In genomic region chr17:29710891-29711418, GRCh38 we compare ENCODE assay signal across 1 cellular context.
TF ChIP-seq lines count a peak whose summit lies in the region.

No MANE protein-coding gene starts in this region.

TF ChIP-seq in K562, 482 proteins besides CTCF, POLR2A, EP300 and RAD21 (continued from another document and continues in another):
- TF ChIP-seq ZBTB7A (IDR thresholded peaks at IDR 0.05; ENCODE audit: borderline replicate concordance, control insufficient read depth, low read depth, low read length) (no peak), TSHZ1 (CRISPR knock-in tag; IDR thresholded peaks at IDR 0.05) (no peak), PHF20 (IDR thresholded peaks at IDR 0.05; ENCODE audit: partially characterized antibody) (no peak), ZNF518B (CRISPR knock-in tag; IDR thresholded peaks at IDR 0.05) (no peak), CEBPG (CRISPR knock-in tag; IDR thresholded peaks at IDR 0.05) (peak; percentile 85), CEBPG (tag; conservative IDR thresholded peaks at IDR 0.05 in 1 of 2, IDR thresholded peaks at IDR 0.05 in 1 of 2) (peak; percentile 92 to 93), ZNF3 (CRISPR knock-in tag; IDR thresholded peaks at IDR 0.05) (no peak), PHTF2 (CRISPR knock-in tag; IDR thresholded peaks at IDR 0.05) (no peak), HINFP (tag; conservative IDR thresholded peaks at IDR 0.05; ENCODE audit: low read depth) (no peak), HSF4 (CRISPR knock-in tag; IDR thresholded peaks at IDR 0.05; ENCODE audit: borderline replicate concordance) (no peak), ARID2 (IDR thresholded peaks at IDR 0.05) (no peak), PYGO2 (tag; IDR thresholded peaks at IDR 0.05) (peak; percentile 9; the same call in 1 of the 2 replicates), ZNF785 (CRISPR knock-in tag; IDR thresholded peaks at IDR 0.05) (no peak), TAF15 (IDR thresholded peaks at IDR 0.05; ENCODE audit: low read depth, low read length) (no peak), LEF1 (IDR thresholded peaks at IDR 0.05) (peak; percentile 58; the same call in 1 of the 2 replicates), RBM34 (IDR thresholded peaks at IDR 0.05; ENCODE audit: borderline replicate concordance, insufficient read depth, low read length) (no peak), ZC3H8 (IDR thresholded peaks at IDR 0.05) (no peak), NCOA6 (IDR thresholded peaks at IDR 0.05) (no peak), MAFF (IDR thresholded peaks at IDR 0.05; ENCODE audit: low read length) (0 out of 2 replicates have a peak, but pooled peaks have one; percentile 2), ZNF224 (CRISPR knock-in tag; IDR thresholded peaks at IDR 0.05) (no peak), PHF8 (IDR thresholded peaks at IDR 0.05; ENCODE audit: borderline replicate concordance, low read length) (no peak), ZFP30 (CRISPR knock-in tag; IDR thresholded peaks at IDR 0.05; ENCODE audit: borderline replicate concordance) (no peak), POLR3G (IDR thresholded peaks at IDR 0.05; ENCODE audit: extremely low read depth, insufficient read length, insufficient replicate concordance) (no peak), ADNP (tag; IDR thresholded peaks at IDR 0.05) (no peak), ZNF609 (CRISPR knock-in tag; IDR thresholded peaks at IDR 0.05; ENCODE audit: borderline replicate concordance) (no peak), CEBPB (tag; IDR thresholded peaks at IDR 0.05) (peak; percentile 98), NR2C2 (CRISPR knock-in tag; IDR thresholded peaks at IDR 0.05) (no peak), NR2C2 (tag; IDR thresholded peaks at IDR 0.05) (peak; percentile 22; the same call in 1 of the 2 replicates), ZNF165 (CRISPR knock-in tag; IDR thresholded peaks at IDR 0.05; ENCODE audit: borderline replicate concordance) (no peak), MAZ (CRISPR knock-in tag; conservative IDR thresholded peaks at IDR 0.05 in 1 of 2, IDR thresholded peaks at IDR 0.05 in 1 of 2) (0 out of 4 replicates have a peak, but pooled peaks of 1 of the 2 experiments have one; percentile 19), TCFL5 (CRISPR knock-in tag; conservative IDR thresholded peaks at IDR 0.05) (no peak), ZNF212 (CRISPR knock-in tag; IDR thresholded peaks at IDR 0.05) (no peak), FOXK2 (conservative IDR thresholded peaks at IDR 0.05 in 1 of 2, IDR thresholded peaks at IDR 0.05 in 1 of 2; ENCODE audit: low read depth in 2 of 2) (peak in 1 of 2 experiments; percentile 20; a peak in 1 of 4 replicates), SMARCA5 (IDR thresholded peaks at IDR 0.05) (no peak), ZBTB34 (CRISPR knock-in tag; IDR thresholded peaks at IDR 0.05) (no peak), HDAC2 (IDR thresholded peaks at IDR 0.05) (peak; percentile 86), BRD9 (IDR thresholded peaks at IDR 0.05; ENCODE audit: low read depth, partially characterized antibody) (peak; percentile 86), CC2D1A (IDR thresholded peaks at IDR 0.05) (no peak), STAT5A (IDR thresholded peaks at IDR 0.05; ENCODE audit: borderline replicate concordance, low read length) (no peak), KHSRP (IDR thresholded peaks at IDR 0.05) (no peak), CBX5 (IDR thresholded peaks at IDR 0.05; ENCODE audit: borderline replicate concordance, low read depth) (no peak), ZNF124 (CRISPR knock-in tag; IDR thresholded peaks at IDR 0.05) (no peak), SRSF9 (IDR thresholded peaks at IDR 0.05; ENCODE audit: borderline replicate concordance, low read depth, low read length) (no peak), HDAC1 (IDR thresholded peaks at IDR 0.05) (no peak), THRB (CRISPR knock-in tag; conservative IDR thresholded peaks at IDR 0.05) (no peak), SNIP1 (IDR thresholded peaks at IDR 0.05; ENCODE audit: low read depth) (no peak), ZBTB33 (CRISPR knock-in tag; IDR thresholded peaks at IDR 0.05) (no peak), ETV1 (tag; conservative IDR thresholded peaks at IDR 0.05; ENCODE audit: low read depth) (peak; percentile 51), FOXA1 (IDR thresholded peaks at IDR 0.05; ENCODE audit: borderline replicate concordance) (no peak), ZNF121 (CRISPR knock-in tag; conservative IDR thresholded peaks at IDR 0.05) (no peak)
